Comparison of ENCODE assay signal across 8 cellular contexts in the genomic region with DNA sequence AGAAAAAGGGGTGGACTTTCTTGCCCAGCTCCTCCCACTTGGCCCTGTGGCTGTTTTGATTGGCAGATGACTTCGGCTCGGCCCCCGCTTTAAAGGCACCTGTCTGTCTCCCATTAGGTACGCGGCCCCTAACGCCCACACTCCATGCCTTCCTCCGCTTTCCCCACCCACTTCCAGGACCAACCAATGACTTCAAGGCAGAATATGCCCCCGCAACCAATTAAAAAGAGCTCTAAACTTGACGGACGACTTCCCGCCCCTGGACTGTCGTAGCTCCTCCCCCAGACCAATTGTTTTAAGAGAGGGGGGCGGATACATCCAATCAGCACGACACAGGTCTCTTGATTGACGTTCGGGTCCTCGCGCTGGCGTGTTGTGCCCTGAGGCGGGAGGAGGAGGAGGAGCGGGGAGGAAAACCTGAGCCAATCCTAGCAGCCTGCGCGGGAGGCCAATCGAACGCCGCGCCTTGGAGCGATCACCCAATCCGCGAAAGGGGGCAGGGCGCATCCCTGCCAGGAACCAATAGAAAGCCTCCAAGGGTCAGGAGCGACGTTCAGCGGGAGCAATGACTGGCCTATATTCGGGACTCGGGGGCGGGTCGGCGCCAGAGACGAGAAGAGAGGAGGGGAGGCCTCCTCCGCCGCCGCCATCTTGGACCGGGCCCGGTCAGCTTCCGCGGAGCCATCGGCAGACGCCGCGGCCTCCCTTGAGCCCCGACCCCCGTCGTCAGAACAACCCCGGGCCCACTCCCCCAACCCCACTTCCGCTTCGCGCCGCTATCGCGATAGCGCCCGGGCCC. TPM values are rescaled to one million over a fixed set of nuclear protein-coding genes. Genes with fewer than 3 reads are reported as not detected.
DNase-seq lines count a peak whose midpoint lies in the region; ATAC-seq, FAIRE-seq and TF ChIP-seq lines count a peak whose summit lies in the region.

Gene CNOT3 (plus strand): TSS at position 649 of the 799 bp plus-strand sequence. CDS start 5,217 bp downstream, outside the sequence.

- peak; percentile 99 for FAIRE-seq in colon (lab: Jason Lieb, UNC)

- no peaks in the 10 kb centered on the region for H3K9me3 ChIP-seq in BE2C

- H3K4me1 ChIP-seq in BE2C, result no peaks in the 10 kb centered on the region

- no peaks in the 10 kb centered on the region for H3K27me3 ChIP-seq in BE2C

- peak within 1 kb of the TSS; percentile 83 for H3K4me3 ChIP-seq in BE2C (ENCODE audit: low read depth, low read length)

- peaks cover 14% of the 10 kb centered on the region for H3K36me3 ChIP-seq in BE2C

- no peak for TF ChIP-seq CTCF in BE2C (IDR thresholded peaks at IDR 0.05; ENCODE audit: low read depth, low read length)

- peak; percentile 99 for DNase-seq in BE2C
- DNase-seq in GM19240 (ENCODE audit: insufficient read length, low spot score), result peak; percentile 100
- peak; percentile 100 for DNase-seq in NCI-H526 (lab: John Stamatoyannopoulos, UW)
- peak; percentile 99 for DNase-seq in activated CD4-positive, alpha-beta T cell treated with anti-CD3 and anti-CD28 coated beads for 48 hours
- peak; percentile 100 for DNase-seq in kidney glomerular epithelial cell (lab: John Stamatoyannopoulos, UW)
- peak; percentile 90 to 99 for DNase-seq in stimulated activated CD4-positive, alpha-beta T cell treated with anti-CD3 and anti-CD28 coated beads, Interleukin-1b, Interleukin-23, amount 100 ng/mL, for 1 hour (ENCODE audit: low read depth in 2 of 2)

- ATAC-seq in HG03460 (IDR thresholded peaks at IDR 0.05; ENCODE audit: unreplicated experiment), result peak; percentile 76

RNA-seq across cellular contexts. Expression of gene CNOT3, which starts in this region (rescaled TPM):
- 70.5 TPM for polyA plus RNA-seq in BE2C (2012; ENCODE audit: insufficient read depth, insufficient read length, low read depth)

Comparison
In these comparisons a context has a peak if more than half of its experiments do, and no peak if none do; other contexts are left out.
1. Peak in every context shown above with its lines: DNase-seq, ATAC-seq and H3K4me3 ChIP-seq.